20 cellular contexts compared by ENCODE assay signal in genomic region chr13:24716446-24716845, GRCh38. TPM values are rescaled to one million over a fixed set of nuclear protein-coding genes. Genes with fewer than 3 reads are reported as not detected.
A peak's percentile ranks its signal among the peaks of the same experiment; 100 is the strongest.
DNase-seq lines count a peak whose midpoint lies in the region; ATAC-seq, FAIRE-seq and TF ChIP-seq lines count a peak whose summit lies in the region.
"Had no signal": no experiment of that assay in that cellular context is flagged by ENCODE, and none has a peak within 500 bp of the region (broad histone marks: within the 10 kb centered on the region; RNA-seq: fewer than 3 reads in every experiment).

No MANE protein-coding gene starts in this region.

- 55 to 62% methylated on average over 7 of the region's 7 CpGs for WGBS in body of pancreas, 2 donors

- H3K4me3 ChIP-seq in H7 (ENCODE audit: insufficient read depth, low read depth, low read length) (no peak overlapping the region), iPS-20b (ENCODE audit: low read length) (peak overlapping the region; percentile 49; the same call in 1 of the 2 replicates), mucosa of descending colon (no peak overlapping the region), body of pancreas (no peak overlapping the region)
- H3K4me3 ChIP-seq: A549, GM12878, GM23248 had no signal

- H3K36me3 Mint-ChIP-seq in WTC11, result no peaks in the 10 kb centered on the region
- H3K36me3 Mint-ChIP-seq: CD14-positive monocyte; CD8-positive, alpha-beta T cell had no signal

- ATAC-seq in WTC11, result peak; percentile 62
- no peak for ATAC-seq in mucosa of descending colon
- ATAC-seq in body of pancreas, result no peak
- ATAC-seq in HG03135 (IDR thresholded peaks at IDR 0.05; ENCODE audit: unreplicated experiment), result no peak
- ATAC-seq: A549; CD8-positive, alpha-beta T cell; GM12878 had no signal

- H3K36me3 ChIP-seq in H7 (replicated peaks; ENCODE audit: control insufficient read depth, insufficient read depth, low read length) (no peaks in the 10 kb centered on the region), iPS-20b (ENCODE audit: insufficient read depth, low read depth, low read length) (no peaks in the 10 kb centered on the region), mucosa of descending colon (ENCODE audit: low read depth) (no peaks in the 10 kb centered on the region), body of pancreas (replicated peaks in 1 of 2; ENCODE audit: insufficient read depth in 1 of 2, low read depth in 2 of 2) (no peaks in the 10 kb centered on the region)

- intact Hi-C loops in mucosa of descending colon (cut with DNase I, micrococcal nuclease) (no loop called here), body of pancreas (cut with DNase I) (no loop called here)

- H3K27me3 ChIP-seq in H7 (ENCODE audit: control insufficient read depth, insufficient read depth, low read length) (no peaks in the 10 kb centered on the region), iPS-20b (ENCODE audit: insufficient read depth, low read length) (no peaks in the 10 kb centered on the region), body of pancreas (no peaks in the 10 kb centered on the region)

- H3K4me1 ChIP-seq in iPS-20b (ENCODE audit: insufficient read depth, low read length), result peaks cover 5% of the 10 kb centered on the region; the same call in 1 of the 2 replicates
- H3K4me1 ChIP-seq in mucosa of descending colon (ENCODE audit: low read depth), result no peaks in the 10 kb centered on the region
- peaks cover 8% of the 10 kb centered on the region for H3K4me1 ChIP-seq in body of pancreas
- H3K4me1 ChIP-seq: A549 had no signal

- peak overlapping the region; percentile 56 for H3K4me3 Mint-ChIP-seq in WTC11
- H3K4me3 Mint-ChIP-seq: CD14-positive monocyte; CD8-positive, alpha-beta T cell; HFFc6 had no signal

- H3K9me3 ChIP-seq in iPS-20b (ENCODE audit: insufficient read depth, low read depth, low read length) (no peaks in the 10 kb centered on the region), mucosa of descending colon (no peaks in the 10 kb centered on the region), body of pancreas (no peaks in the 10 kb centered on the region)
- H3K9me3 ChIP-seq: A549 had no signal

- CTCF ChIA-PET in WTC11 (lab: Charles Lee), result interaction anchor here (0.6 to 2.8 kb wide), 9 partner anchors 8 to 252 kb away, joined by 3 to 29 read pairs (median 5); no protein-coding TSS in a partner anchor

- FAIRE-seq in urothelium cell line (lab: Jason Lieb, UNC), result no peak
- FAIRE-seq: A549, GM12878, GM18507, HepG2 had no signal

- H3K27ac ChIP-seq in iPS-20b (ENCODE audit: low read length), result no peak overlapping the region
- no peak overlapping the region for H3K27ac ChIP-seq in body of pancreas
- H3K27ac ChIP-seq: A549, GM23248, KMS-11 had no signal

- DNase-seq in H7 (peak; percentile 75), WTC11 (ENCODE audit: low spot score) (peak; percentile 41), mucosa of descending colon (no peak), body of pancreas (no peak), urothelium cell line (ENCODE audit: low spot score) (no peak)
- DNase-seq: CD8-positive, alpha-beta T cell; COR-L47; DMS53; GM23248; HCEC 1CT; HFFc6 had no signal

- H3K9me3 Mint-ChIP-seq in WTC11, result no peaks in the 10 kb centered on the region
- H3K9me3 Mint-ChIP-seq: CD8-positive, alpha-beta T cell; HFFc6 had no signal

- no peaks in the 10 kb centered on the region; the same call in 1 of the 2 replicates for H3K27me3 Mint-ChIP-seq in WTC11 (ENCODE audit: low read depth)

- POLR2A ChIA-PET in WTC11 (lab: Charles Lee), result interaction anchor here (0.5 kb wide), 2 partner anchors 97 to 1577 kb away, joined by 3 to 6 read pairs; no protein-coding TSS in a partner anchor

- H3K27ac Mint-ChIP-seq in WTC11, result peak overlapping the region; percentile 95
- H3K27ac Mint-ChIP-seq: CD8-positive, alpha-beta T cell; HFFc6 had no signal

- TF ChIP-seq CTCF in WTC11 (IDR thresholded peaks at IDR 0.05), result no peak
- no peak for TF ChIP-seq CTCF in mucosa of descending colon (IDR thresholded peaks at IDR 0.05)
- no peak for TF ChIP-seq CTCF in body of pancreas (IDR thresholded peaks at IDR 0.05)

- H3K9ac ChIP-seq in iPS-20b (ENCODE audit: low read depth, low read length), result peak overlapping the region; percentile 21; the same call in 1 of the 2 replicates
- H3K9ac ChIP-seq: GM23248, KMS-11 had no signal

- H3K4me1 Mint-ChIP-seq in WTC11, result peaks cover 26% of the 10 kb centered on the region

- no peak for TF ChIP-seq POLR2A in body of pancreas (IDR thresholded peaks at IDR 0.05)

TF ChIP-seq in WTC11, 78 proteins besides CTCF, POLR2A, EP300 and RAD21 (continues in another document):
- no peak for TF ChIP-seq ZNF317 (CRISPR knock-in tag; IDR thresholded peaks at IDR 0.05; ENCODE audit: borderline replicate concordance, low read depth)
- no peak for TF ChIP-seq AFF4 (CRISPR knock-in tag; IDR thresholded peaks at IDR 0.05; ENCODE audit: borderline replicate concordance)
- TF ChIP-seq CREM (CRISPR knock-in tag; IDR thresholded peaks at IDR 0.05), result no peak
- no peak for TF ChIP-seq SMAD3 (CRISPR knock-in tag; IDR thresholded peaks at IDR 0.05; ENCODE audit: borderline replicate concordance)
- no peak for TF ChIP-seq ATF1 (CRISPR knock-in tag; IDR thresholded peaks at IDR 0.05)
- TF ChIP-seq TEAD4 (CRISPR knock-in tag; IDR thresholded peaks at IDR 0.05), result no peak
- TF ChIP-seq HMGA2 (CRISPR knock-in tag; IDR thresholded peaks at IDR 0.05), result no peak
- TF ChIP-seq TP53 (CRISPR knock-in tag; IDR thresholded peaks at IDR 0.05), result no peak
- TF ChIP-seq, protein P1, sequence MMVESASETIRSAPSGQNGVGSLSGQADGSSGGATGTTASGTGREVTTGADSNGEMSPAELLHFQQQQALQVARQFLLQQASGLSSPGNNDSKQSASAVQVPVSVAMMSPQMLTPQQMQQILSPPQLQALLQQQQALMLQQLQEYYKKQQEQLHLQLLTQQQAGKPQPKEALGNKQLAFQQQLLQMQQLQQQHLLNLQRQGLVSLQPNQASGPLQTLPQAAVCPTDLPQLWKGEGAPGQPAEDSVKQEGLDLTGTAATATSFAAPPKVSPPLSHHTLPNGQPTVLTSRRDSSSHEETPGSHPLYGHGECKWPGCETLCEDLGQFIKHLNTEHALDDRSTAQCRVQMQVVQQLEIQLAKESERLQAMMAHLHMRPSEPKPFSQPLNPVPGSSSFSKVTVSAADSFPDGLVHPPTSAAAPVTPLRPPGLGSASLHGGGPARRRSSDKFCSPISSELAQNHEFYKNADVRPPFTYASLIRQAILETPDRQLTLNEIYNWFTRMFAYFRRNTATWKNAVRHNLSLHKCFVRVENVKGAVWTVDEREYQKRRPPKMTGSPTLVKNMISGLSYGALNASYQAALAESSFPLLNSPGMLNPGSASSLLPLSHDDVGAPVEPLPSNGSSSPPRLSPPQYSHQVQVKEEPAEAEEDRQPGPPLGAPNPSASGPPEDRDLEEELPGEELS (CRISPR knock-in tag; IDR thresholded peaks at IDR 0.05), result no peak
- TF ChIP-seq, protein P2, sequence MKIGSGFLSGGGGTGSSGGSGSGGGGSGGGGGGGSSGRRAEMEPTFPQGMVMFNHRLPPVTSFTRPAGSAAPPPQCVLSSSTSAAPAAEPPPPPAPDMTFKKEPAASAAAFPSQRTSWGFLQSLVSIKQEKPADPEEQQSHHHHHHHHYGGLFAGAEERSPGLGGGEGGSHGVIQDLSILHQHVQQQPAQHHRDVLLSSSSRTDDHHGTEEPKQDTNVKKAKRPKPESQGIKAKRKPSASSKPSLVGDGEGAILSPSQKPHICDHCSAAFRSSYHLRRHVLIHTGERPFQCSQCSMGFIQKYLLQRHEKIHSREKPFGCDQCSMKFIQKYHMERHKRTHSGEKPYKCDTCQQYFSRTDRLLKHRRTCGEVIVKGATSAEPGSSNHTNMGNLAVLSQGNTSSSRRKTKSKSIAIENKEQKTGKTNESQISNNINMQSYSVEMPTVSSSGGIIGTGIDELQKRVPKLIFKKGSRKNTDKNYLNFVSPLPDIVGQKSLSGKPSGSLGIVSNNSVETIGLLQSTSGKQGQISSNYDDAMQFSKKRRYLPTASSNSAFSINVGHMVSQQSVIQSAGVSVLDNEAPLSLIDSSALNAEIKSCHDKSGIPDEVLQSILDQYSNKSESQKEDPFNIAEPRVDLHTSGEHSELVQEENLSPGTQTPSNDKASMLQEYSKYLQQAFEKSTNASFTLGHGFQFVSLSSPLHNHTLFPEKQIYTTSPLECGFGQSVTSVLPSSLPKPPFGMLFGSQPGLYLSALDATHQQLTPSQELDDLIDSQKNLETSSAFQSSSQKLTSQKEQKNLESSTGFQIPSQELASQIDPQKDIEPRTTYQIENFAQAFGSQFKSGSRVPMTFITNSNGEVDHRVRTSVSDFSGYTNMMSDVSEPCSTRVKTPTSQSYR (CRISPR knock-in tag; IDR thresholded peaks at IDR 0.05), result no peak
- no peak for TF ChIP-seq ZNF671 (CRISPR knock-in tag; IDR thresholded peaks at IDR 0.05)

RNA-seq across cellular contexts. Expression of gene ATP12A, which starts 36.2 kb away (rescaled TPM):
- 0.04 and 0.62 TPM in 2 replicates for total RNA-seq in H7 (2014; rRNA removed; shearing (Covaris generic))
- 1.4 to 2.7 TPM (median 2.2 TPM) in 3 replicates for total RNA-seq in WTC11 (2021)
- total RNA-seq in mucosa of descending colon, result not detected
- total RNA-seq in body of pancreas, result under 1 TPM; under 0.01 to 0.26 TPM
- total RNA-seq: CD8-positive, alpha-beta T cell; GM23248; HepG2; HFFc6; HT-29 had no signal

RNA-seq across cellular contexts. Expression of gene RNF17, which starts 47.5 kb away (rescaled TPM):
- total RNA-seq in H7 (2014; rRNA removed; shearing (Covaris generic)), result not detected in 2 replicates
- total RNA-seq in WTC11 (2021) (0.05 TPM in 1 of 3 replicates, not detected in the others), mucosa of descending colon (not detected), body of pancreas (1 to 10 TPM in 1 of 2 donors, not detected in 1; 1.6 TPM)
- total RNA-seq: CD8-positive, alpha-beta T cell; GM12878; GM23248; HepG2; HFFc6; HT-29 had no signal

Comparison
In these comparisons a context has a peak if more than half of its experiments do, and no peak if none do; other contexts are left out.
1. DNase-seq: peak in H7 (single experiment) and WTC11 (single experiment); none in mucosa of descending colon (0 of 3), body of pancreas (0 of 4) and urothelium cell line (single experiment).